14 cellular contexts compared by ENCODE assay signal in genomic region chr10:102247724-102248123, GRCh38. TPM values are rescaled to one million over a fixed set of nuclear protein-coding genes. Genes with fewer than 3 reads are reported as not detected.
A peak's percentile ranks its signal among the peaks of the same experiment; 100 is the strongest.
DNase-seq lines count a peak whose midpoint lies in the region; ATAC-seq, FAIRE-seq and TF ChIP-seq lines count a peak whose summit lies in the region.
"Had no signal": no experiment of that assay in that cellular context is flagged by ENCODE, and none has a peak within 500 bp of the region (broad histone marks: within the 10 kb centered on the region; RNA-seq: fewer than 3 reads in every experiment).

No MANE protein-coding gene starts in this region.

- no peak for FAIRE-seq in pancreas (lab: Jason Lieb, UNC)

- H4K5ac ChIP-seq in IMR-90 (ENCODE audit: low read depth, low read length): no peak overlapping the region

- no peak overlapping the region for H2AK9ac ChIP-seq in IMR-90 (replicated peaks; ENCODE audit: low read depth, low read length, poor library complexity)

- no peak overlapping the region for H3K27ac ChIP-seq in BLaER1 treated with 17β-estradiol and CSF1 and Interleukin-3, amounts not matched to agents 10 nM and 100 nM
- H3K27ac ChIP-seq in IMR-90 (ENCODE audit: insufficient read depth, low read length) (no peak overlapping the region), pancreas (no peak overlapping the region)
- H3K27ac ChIP-seq: body of pancreas, foreskin keratinocyte had no signal

- peaks cover 0 to 6% (median 4%) of the 10 kb centered on the region in 11 experiments; a peak in 14 of 22 replicates for H3K27me3 ChIP-seq in BLaER1 treated with 17β-estradiol and CSF1 and Interleukin-3, amounts not matched to agents 10 nM and 100 nM
- H3K27me3 ChIP-seq in IMR-90 (ENCODE audit: control insufficient read depth, insufficient read depth, low read length) (no peaks in the 10 kb centered on the region), mucosa of stomach (ENCODE audit: control insufficient read depth, insufficient read depth, low read length) (no peaks in the 10 kb centered on the region), pancreas (no peaks in the 10 kb centered on the region)
- H3K27me3 ChIP-seq: body of pancreas, foreskin keratinocyte had no signal

- H3K4me2 ChIP-seq in BLaER1 treated with 17β-estradiol and CSF1 and Interleukin-3, amounts not matched to agents 10 nM and 100 nM: peak overlapping the region; percentile 86 to 95 (median 92)
- H3K4me2 ChIP-seq in IMR-90 (ENCODE audit: low read depth, low read length): peak overlapping the region; percentile 23; the same call in 1 of the 2 replicates

- H3K36me3 Mint-ChIP-seq in activated T-helper 17 cell treated with anti-CD3 and anti-CD28 coated beads, Interleukin-2, amount 50 U/mL, for 72 hours (ENCODE audit: low read depth): peaks cover 42% of the 10 kb centered on the region

- peaks cover 31% of the 10 kb centered on the region for H3K9me1 ChIP-seq in IMR-90 (ENCODE audit: insufficient read depth, low read length)

- no peak overlapping the region for H3K4ac ChIP-seq in IMR-90 (ENCODE audit: low read depth, low read length)

- H3K4me1 ChIP-seq in BLaER1 treated with 17β-estradiol and CSF1 and Interleukin-3, amounts not matched to agents 10 nM and 100 nM: peaks cover 27 to 37% (median 33%) of the 10 kb centered on the region in 10 experiments
- H3K4me1 ChIP-seq in IMR-90 (ENCODE audit: control insufficient read depth, insufficient read depth, low read length) (peaks cover 10% of the 10 kb centered on the region), mucosa of stomach (ENCODE audit: control insufficient read depth, insufficient read depth, low read length) (peaks cover 20% of the 10 kb centered on the region), pancreas (peaks cover 20 to 26% (median 21%) of the 10 kb centered on the region in 3 donors)

- H4K8ac ChIP-seq in IMR-90 (ENCODE audit: low read depth in 2 of 2, low read length in 2 of 2): no peak overlapping the region

- no peak for TF ChIP-seq POLR2A in IMR-90 (IDR thresholded peaks at IDR 0.05; ENCODE audit: low read depth, low read length)

- peak overlapping the region; percentile 8 for H3K27ac Mint-ChIP-seq in activated T-helper 17 cell treated with anti-CD3 and anti-CD28 coated beads, Interleukin-2, amount 50 U/mL, for 72 hours

- no peak overlapping the region for H2BK20ac ChIP-seq in IMR-90 (ENCODE audit: low read depth, low read length)

- H3K18ac ChIP-seq in IMR-90 (ENCODE audit: low read depth, low read length): no peak overlapping the region

- peaks cover 3 to 78% of the 10 kb centered on the region in 2 experiments; a peak in 3 of 4 replicates for H3K79me1 ChIP-seq in IMR-90 (ENCODE audit: low read depth in 1 of 2, low read length in 2 of 2)

- H3K23ac ChIP-seq in IMR-90 (ENCODE audit: low read depth, low read length): no peak overlapping the region

- peaks cover 26 to 55% (median 39%) of the 10 kb centered on the region in 11 experiments; a peak in 21 of 22 replicates for H3K36me3 ChIP-seq in BLaER1 treated with 17β-estradiol and CSF1 and Interleukin-3, amounts not matched to agents 10 nM and 100 nM
- H3K36me3 ChIP-seq in IMR-90 (ENCODE audit: control insufficient read depth, insufficient read depth, low read length) (no peaks in the 10 kb centered on the region; the same call in 1 of the 2 replicates), mucosa of stomach (ENCODE audit: control insufficient read depth, insufficient read depth, low read length) (no peaks in the 10 kb centered on the region), pancreas (no peaks in the 10 kb centered on the region)

- peak overlapping the region; percentile 91 for H3K4me3 Mint-ChIP-seq in activated T-helper 17 cell treated with anti-CD3 and anti-CD28 coated beads, Interleukin-2, amount 50 U/mL, for 72 hours

- H2BK15ac ChIP-seq in IMR-90 (ENCODE audit: low read depth, low read length): no peak overlapping the region

- no peak overlapping the region for H4K91ac ChIP-seq in IMR-90 (ENCODE audit: insufficient read depth, low read depth, low read length)

- 0 out of 22 replicates have a peak overlapping the region, but pooled peaks of 1 of the 11 experiments have one; percentile 6 for H3K9ac ChIP-seq in BLaER1 treated with 17β-estradiol and CSF1 and Interleukin-3, amounts not matched to agents 10 nM and 100 nM
- H3K9ac ChIP-seq in IMR-90 (ENCODE audit: low read depth, low read length) (no peak overlapping the region), mucosa of stomach (ENCODE audit: low read length) (peak overlapping the region; percentile 30)

- no peak overlapping the region for H2BK5ac ChIP-seq in IMR-90 (ENCODE audit: low read depth, low read length, poor library complexity, severe bottlenecking)

- POLR2A ChIA-PET in IMR-90 (lab: Charles Lee; ENCODE audit: unreplicated experiment): interaction anchor here (0.7 kb wide), 1 partner anchor 19 kb away, joined by 3 read pairs; no protein-coding TSS in a partner anchor

- intact Hi-C loops in IMR-90 (cut with micrococcal nuclease) (loop anchor here (2.0 to 5.0 kb wide), 2 partner anchors 21 to 95 kb away; no protein-coding TSS in a partner anchor), pancreas (cut with DNase I) (no loop called here)

- peak overlapping the region; percentile 19; the same call in 1 of the 2 replicates for H3K14ac ChIP-seq in IMR-90 (replicated peaks; ENCODE audit: low read depth, low read length)

- dilution Hi-C loops in IMR-90 (cut with HindIII; ENCODE audit: low sequenced_read_pairs, unreplicated experiment): no loop called here

- peaks cover 27% of the 10 kb centered on the region for H3K4me1 Mint-ChIP-seq in activated T-helper 17 cell treated with anti-CD3 and anti-CD28 coated beads, Interleukin-2, amount 50 U/mL, for 72 hours

- DNase-seq in IMR-90: no peak
- DNase-seq in pancreas: no peak
- no peak for DNase-seq in COR-L47 (lab: John Stamatoyannopoulos, UW)
- DNase-seq: activated CD4-positive, alpha-beta T cell treated with anti-CD3 and anti-CD28 coated beads for 1 hour; body of pancreas; foreskin keratinocyte; NCI-H524 had no signal

- no peak overlapping the region for H2AK5ac ChIP-seq in IMR-90 (ENCODE audit: low read depth, low read length)

- no peaks in the 10 kb centered on the region for H3K27me3 Mint-ChIP-seq in activated T-helper 17 cell treated with anti-CD3 and anti-CD28 coated beads, Interleukin-2, amount 50 U/mL, for 72 hours

- no TSS peak for BruUV-seq in IMR-90 (replicated peaks; lab: Mats Ljungman, UMichigan)

- in situ Hi-C loops in IMR-90 (cut with MboI; ENCODE audit: low sequenced_read_pairs): no loop called here

- peak overlapping the region in 3 of 10 experiments; percentile 22 to 91 (median 72); a peak in 2 of 20 replicates for H3K4me3 ChIP-seq in BLaER1 treated with 17β-estradiol and CSF1 and Interleukin-3, amounts not matched to agents 10 nM and 100 nM
- H3K4me3 ChIP-seq in IMR-90 (ENCODE audit: insufficient read depth, low read depth, low read length) (no peak overlapping the region), mucosa of stomach (ENCODE audit: low read length) (no peak overlapping the region), pancreas (peak overlapping the region in 1 of 4 donors; percentile 8)
- H3K4me3 ChIP-seq: body of pancreas had no signal

- no peak for TF ChIP-seq RAD21 in IMR-90 (IDR thresholded peaks at IDR 0.05; ENCODE audit: low read length)

- H3K56ac ChIP-seq in IMR-90 (ENCODE audit: extremely low read depth, insufficient read depth, low read length): no peak overlapping the region

- no peaks in the 10 kb centered on the region for H3K9me3 Mint-ChIP-seq in activated T-helper 17 cell treated with anti-CD3 and anti-CD28 coated beads, Interleukin-2, amount 50 U/mL, for 72 hours

- TF ChIP-seq CTCF in IMR-90 (conservative IDR thresholded peaks at IDR 0.05; ENCODE audit: low read depth, low read length): no peak
- TF ChIP-seq CTCF in pancreas (IDR thresholded peaks at IDR 0.05): no peak

- H4K20me1 ChIP-seq in BLaER1 treated with 17β-estradiol and CSF1 and Interleukin-3, amounts not matched to agents 10 nM and 100 nM: peaks cover 51 to 73% (median 68%) of the 10 kb centered on the region in 11 experiments
- H4K20me1 ChIP-seq in IMR-90 (ENCODE audit: insufficient read depth, low read length): peaks cover 73% of the 10 kb centered on the region

- CTCF ChIA-PET in IMR-90 (lab: Yijun Ruan, JAX): no interaction called here

- H2BK120ac ChIP-seq in IMR-90 (ENCODE audit: low read depth, low read length): no peak overlapping the region

- ATAC-seq in IMR-90 (ENCODE audit: low read depth) (no peak), pancreas (no peak), HG03521 (IDR thresholded peaks at IDR 0.05; ENCODE audit: unreplicated experiment) (no peak), HG02642 (IDR thresholded peaks at IDR 0.05; ENCODE audit: poor library complexity, unreplicated experiment) (no peak)
- ATAC-seq in activated T-helper 17 cell treated with anti-CD3 and anti-CD28 coated beads, Interleukin-2, amount 50 U/mL, for 72 hours (replicated peaks): no peak
- ATAC-seq: body of pancreas, foreskin keratinocyte had no signal

- no peak overlapping the region for H2AFZ ChIP-seq in IMR-90 (replicated peaks; ENCODE audit: low read length, poor library complexity)

- H3K9me3 ChIP-seq in BLaER1 treated with 17β-estradiol and CSF1 and Interleukin-3, amounts not matched to agents 10 nM and 100 nM (replicated peaks in 1 of 11): no peaks in the 10 kb centered on the region
- no peaks in the 10 kb centered on the region for H3K9me3 ChIP-seq in IMR-90 (ENCODE audit: control insufficient read depth, insufficient read depth, low read length)
- no peaks in the 10 kb centered on the region for H3K9me3 ChIP-seq in mucosa of stomach (ENCODE audit: control insufficient read depth, low read length)
- H3K9me3 ChIP-seq in pancreas: no peaks in the 10 kb centered on the region
- H3K9me3 ChIP-seq: body of pancreas had no signal

RNA-seq across cellular contexts. Expression of gene GBF1, which starts 2.4 kb away (rescaled TPM):
- 36.4 and 38.7 TPM in 2 replicates for total RNA-seq in IMR-90 (2012; rRNA removed)
- 38.0 and 40.1 TPM in 2 replicates for polyA plus RNA-seq in IMR-90 (2012; rRNA removed)
- 23.1 and 25.4 TPM in 2 replicates for polyA plus RNA-seq in IMR-90 (2012; cell fraction: cytosol; rRNA removed)
- 74.8 and 86.1 TPM in 2 replicates for polyA plus RNA-seq in IMR-90 (2012; cell fraction: nucleus; rRNA removed; ENCODE audit: low replicate concordance)
- 10 to 100 TPM; 28.5 to 38.9 TPM for total RNA-seq in activated T-helper 17 cell treated with anti-CD3 and anti-CD28 coated beads, Interleukin-2, amount 50 U/mL, for 72 hours
- total RNA-seq in pancreas: 10 to 100 TPM; 14.9 to 27.6 (median 18.5) TPM
- polyA plus RNA-seq in pancreas: 10 to 100 TPM; 17.7 to 18.8 TPM

RNA-seq across cellular contexts. Expression of gene PITX3, which starts 6.4 kb away (rescaled TPM):
- total RNA-seq in IMR-90 (2012; rRNA removed) (not detected in 2 replicates), pancreas (not detected)
- polyA plus RNA-seq in IMR-90 (2012; rRNA removed) (not detected in 2 replicates), pancreas (not detected)
- polyA plus RNA-seq in IMR-90 (2012; cell fraction: cytosol; rRNA removed): 0.03 and 0.13 TPM in 2 replicates
- 0.10 and 0.18 TPM in 2 replicates for polyA plus RNA-seq in IMR-90 (2012; cell fraction: nucleus; rRNA removed; ENCODE audit: low replicate concordance)
- total RNA-seq in activated T-helper 17 cell treated with anti-CD3 and anti-CD28 coated beads, Interleukin-2, amount 50 U/mL, for 72 hours: under 1 TPM in 1 of 2 donors, not detected in 1; 0.17 TPM
- total RNA-seq: body of pancreas, Daoy, foreskin keratinocyte, mononuclear cell had no signal

RNA-seq across cellular contexts. Expression of gene ELOVL3, which starts 21.6 kb away (rescaled TPM):
- total RNA-seq in IMR-90 (2012; rRNA removed) (0.28 and 0.36 TPM in 2 replicates), pancreas (not detected)
- polyA plus RNA-seq in IMR-90 (2012; rRNA removed) (0.09 and 0.14 TPM in 2 replicates), pancreas (under 1 TPM in 1 of 2 donors, not detected in 1; 0.16 TPM)
- polyA plus RNA-seq in IMR-90 (2012; cell fraction: cytosol; rRNA removed): 0.35 TPM in 1 of 2 replicates, not detected in the other
- polyA plus RNA-seq in IMR-90 (2012; cell fraction: nucleus; rRNA removed; ENCODE audit: low replicate concordance): 0.09 and 0.14 TPM in 2 replicates
- under 1 TPM; 0.24 to 0.32 TPM for total RNA-seq in activated T-helper 17 cell treated with anti-CD3 and anti-CD28 coated beads, Interleukin-2, amount 50 U/mL, for 72 hours
- total RNA-seq: body of pancreas, mononuclear cell had no signal
